In the genomic region with DNA sequence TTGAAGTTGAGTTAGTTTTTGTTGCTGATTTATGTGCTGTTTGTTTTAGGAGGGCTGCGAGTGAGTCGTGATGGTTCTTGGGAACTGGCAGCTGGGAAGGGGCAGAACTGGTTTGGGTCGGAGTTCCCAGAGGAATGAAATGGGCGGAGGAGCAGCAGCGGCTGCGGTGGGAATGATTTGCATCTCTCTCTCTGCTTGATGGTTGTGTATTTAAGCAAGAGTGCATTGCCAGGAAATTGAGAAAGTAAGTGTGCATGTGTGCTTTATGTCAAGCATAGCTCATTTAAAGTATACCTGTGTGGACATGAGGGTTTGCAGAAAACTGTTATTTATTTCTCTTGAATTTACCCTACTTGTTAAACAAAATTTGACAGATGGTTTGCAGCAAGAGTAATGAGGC, we compare ENCODE assay signal across 1 cellular context.
TF ChIP-seq lines count a peak whose summit lies in the region.

No MANE protein-coding gene starts in this region.

TF ChIP-seq in HepG2, 621 proteins besides CTCF, POLR2A, EP300 and RAD21 (continued from another document):
- TF ChIP-seq NPAS2 (CRISPR knock-in tag; IDR thresholded peaks at IDR 0.05; ENCODE audit: borderline replicate concordance) = no peak
- no peak for TF ChIP-seq BATF2 (CRISPR knock-in tag; IDR thresholded peaks at IDR 0.05)
- no peak for TF ChIP-seq GLI4 (CRISPR knock-in tag; IDR thresholded peaks at IDR 0.05; ENCODE audit: borderline replicate concordance)
- no peak for TF ChIP-seq SMAD9 (CRISPR knock-in tag; IDR thresholded peaks at IDR 0.05)
- no peak for TF ChIP-seq SRF (IDR thresholded peaks at IDR 0.05; ENCODE audit: low read depth, low read length)
- no peak for TF ChIP-seq KAT2B (IDR thresholded peaks at IDR 0.05; ENCODE audit: borderline replicate concordance, low read depth, low read length)
- TF ChIP-seq ZNF138 (CRISPR knock-in tag; IDR thresholded peaks at IDR 0.05; ENCODE audit: low read depth) = no peak
